Comparison of ENCODE assay signal across 10 cellular contexts in genomic region chr7:22481726-22482125, GRCh38. TPM values are rescaled to one million over a fixed set of nuclear protein-coding genes. Genes with fewer than 3 reads are reported as not detected.
DNase-seq lines count a peak whose midpoint lies in the region; ATAC-seq lines count a peak whose summit lies in the region.
"Had no signal": no experiment of that assay in that cellular context is flagged by ENCODE, and none has a peak within 500 bp of the region (broad histone marks: within the 10 kb centered on the region; RNA-seq: fewer than 3 reads in every experiment).

No MANE protein-coding gene starts in this region.

- no peak overlapping the region for H3K27ac ChIP-seq in SJCRH30
- H3K27ac ChIP-seq: ascending aorta had no signal

- no peak overlapping the region for H3K4me3 Mint-ChIP-seq in activated CD4-positive, alpha-beta T cell treated with anti-CD3 and anti-CD28 coated beads for 36 hours
- no peak overlapping the region for H3K4me3 Mint-ChIP-seq in natural killer cell treated with Interleukin-12 subunit alpha and Interleukin-12 subunit beta and Interleukin-15 and Interleukin-18, amount 100 ng/mL, for 72 hours

- H3K36me3 ChIP-seq in SJCRH30, result no peaks in the 10 kb centered on the region
- H3K36me3 ChIP-seq: ascending aorta had no signal

- H3K4me1 Mint-ChIP-seq in activated CD4-positive, alpha-beta T cell treated with anti-CD3 and anti-CD28 coated beads for 36 hours, result peaks cover 3% of the 10 kb centered on the region
- no peaks in the 10 kb centered on the region for H3K4me1 Mint-ChIP-seq in natural killer cell treated with Interleukin-12 subunit alpha and Interleukin-12 subunit beta and Interleukin-15 and Interleukin-18, amount 100 ng/mL, for 72 hours (ENCODE audit: low read depth in 2 of 2)

- no peaks in the 10 kb centered on the region for H3K36me3 Mint-ChIP-seq in activated CD4-positive, alpha-beta T cell treated with anti-CD3 and anti-CD28 coated beads for 36 hours (ENCODE audit: low read depth)
- no peaks in the 10 kb centered on the region for H3K36me3 Mint-ChIP-seq in natural killer cell treated with Interleukin-12 subunit alpha and Interleukin-12 subunit beta and Interleukin-15 and Interleukin-18, amount 100 ng/mL, for 72 hours

- no peaks in the 10 kb centered on the region for H3K9me3 Mint-ChIP-seq in activated CD4-positive, alpha-beta T cell treated with anti-CD3 and anti-CD28 coated beads for 36 hours (ENCODE audit: low read depth)
- H3K9me3 Mint-ChIP-seq in natural killer cell treated with Interleukin-12 subunit alpha and Interleukin-12 subunit beta and Interleukin-15 and Interleukin-18, amount 100 ng/mL, for 72 hours, result no peaks in the 10 kb centered on the region

- POLR2A ChIA-PET in activated CD4-positive, alpha-beta T cell treated with anti-CD3 and anti-CD28 coated beads for 36 hours (lab: Charles Lee), result no interaction called here

- H3K27ac Mint-ChIP-seq in activated CD4-positive, alpha-beta T cell treated with anti-CD3 and anti-CD28 coated beads for 36 hours, result no peak overlapping the region
- no peak overlapping the region for H3K27ac Mint-ChIP-seq in natural killer cell treated with Interleukin-12 subunit alpha and Interleukin-12 subunit beta and Interleukin-15 and Interleukin-18, amount 100 ng/mL, for 72 hours

- no peaks in the 10 kb centered on the region for H3K9me3 ChIP-seq in SJCRH30 (replicated peaks)
- H3K9me3 ChIP-seq: ascending aorta had no signal

- DNase-seq in activated CD4-positive, alpha-beta T cell treated with anti-CD3 and anti-CD28 coated beads for 36 hours, result no peak
- no peak for DNase-seq in activated CD4-positive, alpha-beta T cell treated with anti-CD3 and anti-CD28 coated beads for 48 hours
- DNase-seq in SJCRH30 (peak; percentile 18 to 48), renal cortical epithelial cell (ENCODE audit: low read depth) (peak; percentile 16), DMS79 (lab: John Stamatoyannopoulos, UW) (no peak), NCI-H1417 treated with DMSO at 0.1 percent for 48 hours (lab: John Stamatoyannopoulos, UW) (no peak)
- no peak for DNase-seq in natural killer cell treated with Interleukin-12 subunit alpha and Interleukin-12 subunit beta and Interleukin-15 and Interleukin-18, amount 100 ng/mL, for 72 hours (ENCODE audit: low spot score)
- DNase-seq: mesendoderm had no signal

- no peaks in the 10 kb centered on the region; the same call in 1 of the 2 replicates for H3K4me1 ChIP-seq in SJCRH30
- H3K4me1 ChIP-seq: ascending aorta had no signal

- CTCF ChIA-PET in activated CD4-positive, alpha-beta T cell treated with anti-CD3 and anti-CD28 coated beads for 36 hours (lab: Charles Lee), result interaction anchor here (1.5 to 3.0 kb wide), 3 partner anchors 18 to 378 kb away, joined by 5 to 9 read pairs (median 7); partner anchors contain the start of gene STEAP1B

- no peak overlapping the region for H3K4me3 ChIP-seq in SJCRH30
- H3K4me3 ChIP-seq: ascending aorta had no signal

- H3K27me3 Mint-ChIP-seq in activated CD4-positive, alpha-beta T cell treated with anti-CD3 and anti-CD28 coated beads for 36 hours, result no peaks in the 10 kb centered on the region
- H3K27me3 Mint-ChIP-seq in natural killer cell treated with Interleukin-12 subunit alpha and Interleukin-12 subunit beta and Interleukin-15 and Interleukin-18, amount 100 ng/mL, for 72 hours, result peaks cover 0 to 4% of the 10 kb centered on the region in 2 donors

- peak; percentile 36 for ATAC-seq in activated CD4-positive, alpha-beta T cell treated with anti-CD3 and anti-CD28 coated beads for 36 hours
- peak; percentile 77 for ATAC-seq in HG02763 (IDR thresholded peaks at IDR 0.05; ENCODE audit: unreplicated experiment)
- no peak for ATAC-seq in natural killer cell treated with Interleukin-12 subunit alpha and Interleukin-12 subunit beta and Interleukin-15 and Interleukin-18, amount 100 ng/mL, for 72 hours

- no peaks in the 10 kb centered on the region; the same call in 1 of the 2 replicates for H3K27me3 ChIP-seq in SJCRH30
- H3K27me3 ChIP-seq: ascending aorta had no signal

- intact Hi-C loops in activated CD4-positive, alpha-beta T cell treated with anti-CD3 and anti-CD28 coated beads for 36 hours (cut with DNase I, micrococcal nuclease), result no loop called here

RNA-seq across cellular contexts. Expression of gene STEAP1B, which starts 18.3 kb away (rescaled TPM):
- under 1 TPM in 1 of 2 experiments, not detected in 1; 0.23 TPM for total RNA-seq in activated CD4-positive, alpha-beta T cell treated with anti-CD3 and anti-CD28 coated beads for 36 hours
- total RNA-seq in SJCRH30 (2014; rRNA removed; shearing (Covaris generic)), result 0.23 TPM in 1 of 2 replicates, not detected in the other
- 2.0 and 2.1 TPM in 2 replicates for total RNA-seq in renal cortical epithelial cell
- 1 to 10 TPM; 1.2 to 4.1 TPM for total RNA-seq in natural killer cell treated with Interleukin-12 subunit alpha and Interleukin-12 subunit beta and Interleukin-15 and Interleukin-18, amount 100 ng/mL, for 72 hours
- total RNA-seq: ascending aorta had no signal

Comparison
In these comparisons a context has a peak if more than half of its experiments do, and no peak if none do; other contexts are left out.
1. ATAC-seq: peak in activated CD4-positive, alpha-beta T cell treated with anti-CD3 and anti-CD28 coated beads for 36 hours (single experiment) and HG02763 (single experiment); none in natural killer cell treated with Interleukin-12 subunit alpha and Interleukin-12 subunit beta and Interleukin-15 and Interleukin-18, amount 100 ng/mL, for 72 hours (0 of 2).
2. DNase-seq: peak in SJCRH30 (2 of 2) and renal cortical epithelial cell (single experiment); none in activated CD4-positive, alpha-beta T cell treated with anti-CD3 and anti-CD28 coated beads for 36 hours (single experiment), activated CD4-positive, alpha-beta T cell treated with anti-CD3 and anti-CD28 coated beads for 48 hours (single experiment), DMS79 (single experiment), NCI-H1417 treated with DMSO at 0.1 percent for 48 hours (single experiment) and natural killer cell treated with Interleukin-12 subunit alpha and Interleukin-12 subunit beta and Interleukin-15 and Interleukin-18, amount 100 ng/mL, for 72 hours (single experiment).